Comparison of ENCODE assay signal across 1 cellular context in genomic region chr10:125217986-125218675, GRCh38.
TF ChIP-seq lines count a peak whose summit lies in the region.

No MANE protein-coding gene starts in this region.

TF ChIP-seq in IMR-90, 13 proteins besides CTCF, POLR2A, EP300 and RAD21 (continued from another document):
- TF ChIP-seq MXI1 (IDR thresholded peaks at IDR 0.05; ENCODE audit: borderline replicate concordance, low read depth, low read length) = no peak
- TF ChIP-seq NFE2L2 (IDR thresholded peaks at IDR 0.05; ENCODE audit: low read depth, low read length) = no peak
